ENCODE assay signal across 12 cellular contexts in genomic region chr18:23943104-23943503, GRCh38.
DNase-seq lines count a peak whose midpoint lies in the region; ATAC-seq, FAIRE-seq and TF ChIP-seq lines count a peak whose summit lies in the region.
"Had no signal": no experiment of that assay in that cellular context is flagged by ENCODE, and none has a peak within 500 bp of the region (broad histone marks: within the 10 kb centered on the region; RNA-seq: fewer than 3 reads in every experiment).

No MANE protein-coding gene starts in this region.

- H3K23ac ChIP-seq in trophoblast cell (ENCODE audit: low read length) = no peak overlapping the region

- H2BK120ac ChIP-seq in trophoblast cell (ENCODE audit: insufficient read depth, low read length, poor library complexity) = no peak overlapping the region

- no peak overlapping the region for H2BK5ac ChIP-seq in trophoblast cell (ENCODE audit: low read depth, low read length, poor library complexity)

- no peak overlapping the region for H4K91ac ChIP-seq in trophoblast cell (ENCODE audit: low read depth, low read length)

- ATAC-seq in GM19463 (IDR thresholded peaks at IDR 0.05; ENCODE audit: unreplicated experiment) (peak; percentile 78), HG03108 (IDR thresholded peaks at IDR 0.05; ENCODE audit: unreplicated experiment) (peak; percentile 58)
- ATAC-seq: left cardiac atrium had no signal

- H3K9me3 Mint-ChIP-seq in activated naive CD8-positive, alpha-beta T cell treated with anti-CD3 and anti-CD28 coated beads for 36 hours = no peaks in the 10 kb centered on the region

- no peak overlapping the region for H3K27ac Mint-ChIP-seq in activated naive CD8-positive, alpha-beta T cell treated with anti-CD3 and anti-CD28 coated beads for 36 hours

- H3K9me3 ChIP-seq in smooth muscle cell (replicated peaks; ENCODE audit: low read depth) = no peaks in the 10 kb centered on the region
- H3K9me3 ChIP-seq in trophoblast cell (ENCODE audit: insufficient read depth, low read depth, low read length) = no peaks in the 10 kb centered on the region
- H3K9me3 ChIP-seq: BLaER1 had no signal

- TF ChIP-seq CTCF in GM10266 (IDR thresholded peaks at IDR 0.05; ENCODE audit: control insufficient read depth, insufficient read depth, low read depth, missing control alignments) = no peak
- no peak for TF ChIP-seq CTCF in smooth muscle cell (IDR thresholded peaks at IDR 0.05; ENCODE audit: borderline replicate concordance, insufficient read depth, poor library complexity, severe bottlenecking)
- TF ChIP-seq CTCF in D721Med (IDR thresholded peaks at IDR 0.05; ENCODE audit: insufficient read depth, missing control alignments) = no peak

- no peak overlapping the region for H4K12ac ChIP-seq in trophoblast cell (ENCODE audit: low read depth, low read length)

- H3K18ac ChIP-seq in trophoblast cell (ENCODE audit: low read length) = no peak overlapping the region

- 88% methylated on average over 6 of the region's 6 CpGs for WGBS in smooth muscle cell (ENCODE audit: low lambda C conversion rate)
- no CpG with 5 or more reads among the region's 6 CpGs for WGBS in trophoblast cell (ENCODE audit: extremely low coverage, insufficient coverage, insufficient read length)

- H3K36me3 Mint-ChIP-seq in activated naive CD8-positive, alpha-beta T cell treated with anti-CD3 and anti-CD28 coated beads for 36 hours = no peaks in the 10 kb centered on the region

- no peak for FAIRE-seq in D721Med (lab: Jason Lieb, UNC)

- H3K4me2 ChIP-seq in smooth muscle cell = no peak overlapping the region
- H3K4me2 ChIP-seq in trophoblast cell (ENCODE audit: low read length) = no peak overlapping the region
- H3K4me2 ChIP-seq: BLaER1 had no signal

- no peak overlapping the region for H2AFZ ChIP-seq in smooth muscle cell (ENCODE audit: low read depth)
- H2AFZ ChIP-seq in trophoblast cell (ENCODE audit: insufficient read depth, low read length, poor library complexity) = no peak overlapping the region

- H3K79me2 ChIP-seq in smooth muscle cell (ENCODE audit: low read depth) (no peaks in the 10 kb centered on the region), trophoblast cell (ENCODE audit: control insufficient read depth, insufficient read depth, low read length, poor library complexity) (no peaks in the 10 kb centered on the region)

- peaks cover 34% of the 10 kb centered on the region for H3K4me1 Mint-ChIP-seq in activated naive CD8-positive, alpha-beta T cell treated with anti-CD3 and anti-CD28 coated beads for 36 hours

- no peaks in the 10 kb centered on the region for H3F3A ChIP-seq in smooth muscle cell (ENCODE audit: low read depth)

- H4K20me1 ChIP-seq in smooth muscle cell (ENCODE audit: low read depth) = no peaks in the 10 kb centered on the region
- H4K20me1 ChIP-seq: BLaER1 had no signal

- DNase-seq in GM10266 (ENCODE audit: extremely low spot score) = peak; percentile 63
- peak; percentile 48 for DNase-seq in activated naive CD8-positive, alpha-beta T cell treated with anti-CD3 and anti-CD28 coated beads for 36 hours
- no peak for DNase-seq in smooth muscle cell (lab: John Stamatoyannopoulos, UW; ENCODE audit: unreplicated experiment)
- DNase-seq in trophoblast cell = no peak
- no peak for DNase-seq in NCI-H2227 (lab: John Stamatoyannopoulos, UW; ENCODE audit: unreplicated experiment)
- no peak for DNase-seq in D721Med (ENCODE audit: insufficient read length, low spot score)
- DNase-seq: effector CD4-positive, alpha-beta T cell; left cardiac atrium; NCI-H2107 had no signal

- H3K9ac ChIP-seq in smooth muscle cell (ENCODE audit: low read depth) (no peak overlapping the region), trophoblast cell (ENCODE audit: low read length) (no peak overlapping the region)
- H3K9ac ChIP-seq: BLaER1 had no signal

- no peak overlapping the region for H3K4me3 Mint-ChIP-seq in activated naive CD8-positive, alpha-beta T cell treated with anti-CD3 and anti-CD28 coated beads for 36 hours

- H2AK5ac ChIP-seq in trophoblast cell (ENCODE audit: low read length) = no peak overlapping the region

- H4K8ac ChIP-seq in trophoblast cell (ENCODE audit: low read depth, low read length) = no peak overlapping the region

- H3K27me3 Mint-ChIP-seq in activated naive CD8-positive, alpha-beta T cell treated with anti-CD3 and anti-CD28 coated beads for 36 hours = no peaks in the 10 kb centered on the region

- H3K27me3 ChIP-seq in smooth muscle cell (ENCODE audit: low read depth) (no peaks in the 10 kb centered on the region), trophoblast cell (ENCODE audit: insufficient read depth, low read length) (peaks cover 2% of the 10 kb centered on the region)
- H3K27me3 ChIP-seq: BLaER1 had no signal

- no peak overlapping the region for H3K14ac ChIP-seq in trophoblast cell (ENCODE audit: low read length)

- H3K36me3 ChIP-seq in smooth muscle cell (ENCODE audit: low read depth) (no peaks in the 10 kb centered on the region), trophoblast cell (ENCODE audit: control insufficient read depth in 1 of 2, insufficient read depth in 2 of 2, low read length in 2 of 2) (no peaks in the 10 kb centered on the region)
- H3K36me3 ChIP-seq: BLaER1 had no signal

- H2BK12ac ChIP-seq in trophoblast cell (ENCODE audit: low read length) = no peak overlapping the region

- no peak overlapping the region for H3K4ac ChIP-seq in trophoblast cell (ENCODE audit: low read depth, low read length)

- no peaks in the 10 kb centered on the region for H3K4me1 ChIP-seq in smooth muscle cell (ENCODE audit: low read depth)
- peaks cover 0 to 2% of the 10 kb centered on the region in 2 experiments for H3K4me1 ChIP-seq in trophoblast cell (ENCODE audit: control insufficient read depth in 1 of 2, insufficient read depth in 2 of 2, low read length in 2 of 2)

- no peaks in the 10 kb centered on the region for H3K79me1 ChIP-seq in trophoblast cell (ENCODE audit: low read length)

- no peak overlapping the region for H3K4me3 ChIP-seq in smooth muscle cell
- no peak overlapping the region for H3K4me3 ChIP-seq in trophoblast cell (ENCODE audit: low read depth, low read length)
- H3K4me3 ChIP-seq: BLaER1 had no signal

- H3K27ac ChIP-seq in smooth muscle cell (ENCODE audit: low read depth) (no peak overlapping the region), trophoblast cell (ENCODE audit: low read depth, low read length) (no peak overlapping the region)
- H3K27ac ChIP-seq: BLaER1 had no signal

Comparison
In these comparisons a context has a peak if more than half of its experiments do, and no peak if none do; other contexts are left out.
1. DNase-seq: peak in GM10266 (single experiment) and activated naive CD8-positive, alpha-beta T cell treated with anti-CD3 and anti-CD28 coated beads for 36 hours (single experiment); none in smooth muscle cell (single experiment), trophoblast cell (0 of 2), NCI-H2227 (single experiment) and D721Med (single experiment).